Comparison of ENCODE assay signal across 11 cellular contexts in the genomic region with DNA sequence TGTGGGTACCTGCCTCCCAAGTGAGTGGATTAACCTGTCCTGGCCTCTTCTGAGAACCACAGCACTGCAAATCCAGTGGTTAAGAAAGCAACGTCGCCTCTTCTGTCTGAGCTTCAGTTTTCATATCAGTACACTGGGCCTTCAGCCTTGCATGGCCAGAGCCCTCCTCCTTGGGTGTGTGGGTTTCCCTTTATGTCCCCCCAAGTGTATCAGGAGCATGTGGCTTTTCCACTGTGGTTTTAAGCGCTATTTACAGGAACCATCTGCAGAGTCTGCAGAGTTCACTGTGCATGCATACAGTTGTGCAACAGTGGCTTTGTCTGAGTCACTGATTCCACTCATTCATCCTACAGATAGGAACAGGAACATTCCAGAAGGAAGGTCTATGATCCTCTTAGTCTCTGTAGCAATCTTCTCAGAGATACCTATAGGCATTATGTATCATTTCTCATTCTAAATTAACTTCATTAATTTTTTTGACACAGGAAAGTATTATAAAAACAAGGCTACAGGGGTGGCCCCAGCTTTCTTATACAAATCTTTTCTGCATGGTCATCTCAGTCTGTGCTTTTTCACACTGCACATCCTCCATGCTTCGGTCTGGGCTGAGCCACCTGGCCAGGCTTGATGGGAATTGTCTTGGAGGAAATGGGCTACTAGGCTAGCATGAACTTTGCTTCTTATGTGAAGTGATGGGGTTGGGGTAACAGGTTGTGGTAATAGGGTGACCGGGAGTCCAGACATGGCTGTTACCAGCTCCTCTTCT. TPM values are rescaled to one million over a fixed set of nuclear protein-coding genes. Genes with fewer than 3 reads are reported as not detected.
DNase-seq lines count a peak whose midpoint lies in the region; ATAC-seq and TF ChIP-seq lines count a peak whose summit lies in the region.
"Had no signal": no experiment of that assay in that cellular context is flagged by ENCODE, and none has a peak within 500 bp of the region (broad histone marks: within the 10 kb centered on the region; RNA-seq: fewer than 3 reads in every experiment).

No MANE protein-coding gene starts in this region.

- TF ChIP-seq CTCF in mesothelial cell of epicardium (IDR thresholded peaks at IDR 0.05; ENCODE audit: unreplicated experiment): no peak

- H3K27me3 Mint-ChIP-seq in T-helper 17 cell: no peaks in the 10 kb centered on the region
- peaks cover 6% of the 10 kb centered on the region for H3K27me3 Mint-ChIP-seq in mesothelial cell of epicardium (ENCODE audit: low read depth)

- no peak for TF ChIP-seq POLR2A in erythroblast (IDR thresholded peaks at IDR 0.05; ENCODE audit: low read length)

- H3K4me1 Mint-ChIP-seq in T-helper 17 cell (no peaks in the 10 kb centered on the region), mesothelial cell of epicardium (peaks cover 5% of the 10 kb centered on the region)

- no peaks in the 10 kb centered on the region for H3K9me3 Mint-ChIP-seq in mesothelial cell of epicardium

- no peaks in the 10 kb centered on the region for H3K9me3 ChIP-seq in T-helper 17 cell (ENCODE audit: control insufficient read depth, low read length, poor library complexity, severe bottlenecking)

- ATAC-seq in GM18909 (IDR thresholded peaks at IDR 0.05; ENCODE audit: poor library complexity, unreplicated experiment): peak; percentile 53
- ATAC-seq in T-helper 17 cell: no peak
- ATAC-seq: activated T-cell treated with anti-CD3 and anti-CD28 coated beads, Interleukin-2, amount 50 U/mL, for 72 hours; HCT116 had no signal

- H3K36me3 Mint-ChIP-seq in T-helper 17 cell (ENCODE audit: low read depth): no peaks in the 10 kb centered on the region
- no peaks in the 10 kb centered on the region for H3K36me3 Mint-ChIP-seq in mesothelial cell of epicardium

- no peak overlapping the region for H3K4me3 Mint-ChIP-seq in T-helper 17 cell
- H3K4me3 Mint-ChIP-seq in mesothelial cell of epicardium: no peak overlapping the region
- H3K4me3 Mint-ChIP-seq: activated T-cell treated with anti-CD3 and anti-CD28 coated beads, Interleukin-2, amount 50 U/mL, for 72 hours had no signal

- H3K27ac Mint-ChIP-seq in T-helper 17 cell: no peak overlapping the region
- no peak overlapping the region for H3K27ac Mint-ChIP-seq in mesothelial cell of epicardium
- H3K27ac Mint-ChIP-seq: activated T-cell treated with anti-CD3 and anti-CD28 coated beads, Interleukin-2, amount 50 U/mL, for 72 hours had no signal

- DNase-seq in NCI-H226 (peak; percentile 36), erythroblast (lab: John Stamatoyannopoulos, UW) (peak; percentile 11 to 27), putamen (ENCODE audit: low spot score) (peak; percentile 53), ecto neural progenitor cell (ENCODE audit: low spot score) (no peak), T-helper 17 cell (no peak), mesothelial cell of epicardium (ENCODE audit: low spot score in 2 of 2, unreplicated experiment in 2 of 2) (no peak)
- DNase-seq in effector CD8-positive, alpha-beta T cell (lab: John Stamatoyannopoulos, UW): no peak
- DNase-seq: activated T-cell treated with anti-CD3 and anti-CD28 coated beads, Interleukin-2, amount 50 U/mL, for 72 hours had no signal

RNA-seq across cellular contexts. Expression of gene MBL2, which starts 17.1 kb away (rescaled TPM):
- total RNA-seq in T-helper 17 cell (not detected), mesothelial cell of epicardium (not detected in 3 replicates)
- total RNA-seq: activated T-cell treated with anti-CD3 and anti-CD28 coated beads, Interleukin-2, amount 50 U/mL, for 72 hours; SK-MEL-5 had no signal

Comparison
In these comparisons a context has a peak if more than half of its experiments do, and no peak if none do; other contexts are left out.
1. DNase-seq: peak in NCI-H226 (single experiment), erythroblast (2 of 2) and putamen (single experiment); none in ecto neural progenitor cell (single experiment), T-helper 17 cell (0 of 3), effector CD8-positive, alpha-beta T cell (single experiment) and mesothelial cell of epicardium (0 of 2).